1 cellular context compared by ENCODE assay signal in genomic region chr6:2021713-2022125, GRCh38.
TF ChIP-seq lines count a peak whose summit lies in the region.

No MANE protein-coding gene starts in this region.

TF ChIP-seq in SK-N-SH, 30 proteins besides CTCF, POLR2A, EP300 and RAD21 (continued from another document):
- TF ChIP-seq ZBTB33 (IDR thresholded peaks at IDR 0.05; ENCODE audit: borderline replicate concordance, low read depth), result no peak
- no peak for TF ChIP-seq JUND (IDR thresholded peaks at IDR 0.05)
